In genomic region chr2:120543899-120544298, GRCh38 we compare ENCODE assay signal across 13 cellular contexts.
"Had no signal": no experiment of that assay in that cellular context is flagged by ENCODE, and none has a peak within 500 bp of the region (broad histone marks: within the 10 kb centered on the region; RNA-seq: fewer than 3 reads in every experiment).

No MANE protein-coding gene starts in this region.

- ATAC-seq: activated CD8-positive, alpha-beta T cell treated with anti-CD3 and anti-CD28 coated beads for 36 hours; activated T-cell treated with anti-CD3 and anti-CD28 coated beads, Interleukin-2, amount 50 U/mL, for 72 hours; natural killer cell treated with Interleukin-12 subunit alpha and Interleukin-12 subunit beta and Interleukin-15 and Interleukin-18, amount 100 ng/mL, for 72 hours; T-cell had no signal

- DNase-seq: activated CD4-positive, alpha-beta T cell treated with anti-CD3 and anti-CD28 coated beads for 4 hours; activated CD8-positive, alpha-beta memory T cell treated with anti-CD3 and anti-CD28 coated beads, Interleukin-2, amount 50 U/mL, for 4 hours; activated CD8-positive, alpha-beta T cell treated with anti-CD3 and anti-CD28 coated beads for 36 hours; activated naive CD8-positive, alpha-beta T cell treated with anti-CD3 and anti-CD28 coated beads, Interleukin-2, amount 10 ng/mL, durations not matched to agents 7 days and 5 days; activated T-cell treated with anti-CD3 and anti-CD28 coated beads, Interleukin-2, amount 50 U/mL, for 72 hours; hypothalamus; mammary epithelial cell; occipital lobe; T-cell; trophoblast cell; WERI-Rb-1 had no signal

- H3K36me3 ChIP-seq: WERI-Rb-1 had no signal

- H3K4me3 ChIP-seq: skin epidermis had no signal

- H3K27ac ChIP-seq: WERI-Rb-1 had no signal
